In genomic region chr18:67728364-67728763, GRCh38 we compare ENCODE assay signal across 17 cellular contexts.
DNase-seq lines count a peak whose midpoint lies in the region; ATAC-seq, FAIRE-seq and TF ChIP-seq lines count a peak whose summit lies in the region.
"Had no signal": no experiment of that assay in that cellular context is flagged by ENCODE, and none has a peak within 500 bp of the region (broad histone marks: within the 10 kb centered on the region; RNA-seq: fewer than 3 reads in every experiment).

No MANE protein-coding gene starts in this region.

- H3K9me1 ChIP-seq in endothelial cell of umbilical vein (replicated peaks; ENCODE audit: control insufficient read depth, extremely low read depth, insufficient read depth, low read length), result no peaks in the 10 kb centered on the region

- H3K9me3 ChIP-seq in RWPE2 (ENCODE audit: severe bottlenecking) (peaks cover 3% of the 10 kb centered on the region), endothelial cell of umbilical vein (replicated peaks; ENCODE audit: control insufficient read depth, insufficient read depth, low read length) (no peaks in the 10 kb centered on the region)
- H3K9me3 ChIP-seq: BLaER1 treated with 17β-estradiol and CSF1 and Interleukin-3, amounts not matched to agents 10 nM and 100 nM; HAP-1 had no signal

- intact Hi-C loops in endothelial cell of umbilical vein (cut with micrococcal nuclease), result no loop called here

- FAIRE-seq in endothelial cell of umbilical vein (lab: Jason Lieb, UNC) (no peak), islet of Langerhans (lab: Jason Lieb, UNC) (peak; percentile 45)
- FAIRE-seq: GM12878, GM19239, HepG2 had no signal

- H3K4me2 ChIP-seq in endothelial cell of umbilical vein (ENCODE audit: insufficient read depth, low read length), result no peak overlapping the region
- H3K4me2 ChIP-seq: BLaER1 treated with 17β-estradiol and CSF1 and Interleukin-3, amounts not matched to agents 10 nM and 100 nM had no signal

- H3K36me3 ChIP-seq in ACC112 (ENCODE audit: insufficient read depth, low read length) (no peaks in the 10 kb centered on the region), RWPE2 (ENCODE audit: low read depth) (no peaks in the 10 kb centered on the region), endothelial cell of umbilical vein (ENCODE audit: control insufficient read depth in 2 of 2, extremely low read depth in 1 of 2, insufficient read depth in 2 of 2, low read length in 2 of 2) (no peaks in the 10 kb centered on the region)
- H3K36me3 ChIP-seq: BLaER1 treated with 17β-estradiol and CSF1 and Interleukin-3, amounts not matched to agents 10 nM and 100 nM; HAP-1 had no signal

- H4K20me1 ChIP-seq in endothelial cell of umbilical vein (replicated peaks; ENCODE audit: control insufficient read depth, extremely low read depth, insufficient read depth, low read length), result no peaks in the 10 kb centered on the region
- H4K20me1 ChIP-seq: BLaER1 treated with 17β-estradiol and CSF1 and Interleukin-3, amounts not matched to agents 10 nM and 100 nM had no signal

- H2AFZ ChIP-seq in ACC112 (ENCODE audit: low read length, unreplicated experiment) (peak overlapping the region; percentile 8), endothelial cell of umbilical vein (ENCODE audit: low read depth, low read length) (no peak overlapping the region)
- H2AFZ ChIP-seq: GM23248 had no signal

- BruUV-seq in endothelial cell of umbilical vein (replicated peaks; lab: Mats Ljungman, UMichigan), result no TSS peak

- dilution Hi-C loops in endothelial cell of umbilical vein (cut with MboI; ENCODE audit: extremely low pct_ligation_motif_present, low sequenced_read_pairs), result no loop called here

- TF ChIP-seq POLR2A in endothelial cell of umbilical vein (IDR thresholded peaks at IDR 0.05; ENCODE audit: low read depth, low read length), result no peak

- no peaks in the 10 kb centered on the region for H3K79me2 ChIP-seq in ACC112 (ENCODE audit: control insufficient read depth, insufficient read depth, low read length, unreplicated experiment)
- H3K79me2 ChIP-seq in endothelial cell of umbilical vein (ENCODE audit: control insufficient read depth, insufficient read depth, low read length), result no peaks in the 10 kb centered on the region

- H3K27me3 ChIP-seq in ACC112 (ENCODE audit: insufficient read depth, low read length) (no peaks in the 10 kb centered on the region), RWPE2 (ENCODE audit: insufficient read depth, poor library complexity, severe bottlenecking) (no peaks in the 10 kb centered on the region), endothelial cell of umbilical vein (ENCODE audit: control insufficient read depth in 2 of 2, insufficient read depth in 2 of 2, low read length in 2 of 2) (no peaks in the 10 kb centered on the region)
- H3K27me3 ChIP-seq: BLaER1 treated with 17β-estradiol and CSF1 and Interleukin-3, amounts not matched to agents 10 nM and 100 nM had no signal

- ATAC-seq in RWPE2 (ENCODE audit: low read depth), result no peak
- no peak for ATAC-seq in HG03432 (IDR thresholded peaks at IDR 0.05; ENCODE audit: unreplicated experiment)
- no peak for ATAC-seq in GM21737 (IDR thresholded peaks at IDR 0.05; ENCODE audit: unreplicated experiment)
- ATAC-seq: CD8-positive, alpha-beta T cell; GM12878; HepG2 had no signal

- POLR2A ChIA-PET in endothelial cell of umbilical vein (lab: Charles Lee), result no interaction called here

- CTCF ChIA-PET in endothelial cell of umbilical vein (lab: Charles Lee), result no interaction called here

- no peak overlapping the region for H3K9ac ChIP-seq in endothelial cell of umbilical vein (replicated peaks; ENCODE audit: extremely low read depth, insufficient read depth, low read length)
- H3K9ac ChIP-seq: BLaER1 treated with 17β-estradiol and CSF1 and Interleukin-3, amounts not matched to agents 10 nM and 100 nM; GM23248 had no signal

- no peak for DNase-seq in RWPE2 (ENCODE audit: low spot score)
- peak; percentile 36 for DNase-seq in endothelial cell of umbilical vein (ENCODE audit: low read depth, low spot score)
- no peak for DNase-seq in NCI-H226
- DNase-seq: 8988T; Calu3; CD8-positive, alpha-beta T cell; DMS79 treated with DMSO at 0.1 percent for 48 hours; GM23248 had no signal

- H3K4me3 ChIP-seq in ACC112 (ENCODE audit: low read depth, low read length), result no peak overlapping the region
- no peak overlapping the region for H3K4me3 ChIP-seq in RWPE2 (ENCODE audit: severe bottlenecking)
- no peak overlapping the region for H3K4me3 ChIP-seq in endothelial cell of umbilical vein (replicated peaks in 1 of 3; ENCODE audit: insufficient read depth in 1 of 3, low read depth in 1 of 3, low read length in 3 of 3)
- H3K4me3 ChIP-seq: BLaER1 treated with 17β-estradiol and CSF1 and Interleukin-3, amounts not matched to agents 10 nM and 100 nM; GM12878; GM23248; HAP-1 had no signal

- H3K4me1 ChIP-seq in ACC112 (ENCODE audit: control insufficient read depth, insufficient read depth, low read length, unreplicated experiment), result peaks cover 27% of the 10 kb centered on the region
- H3K4me1 ChIP-seq in RWPE2 (ENCODE audit: insufficient read depth, poor library complexity, severe bottlenecking), result peaks cover 44% of the 10 kb centered on the region
- peaks cover 20% of the 10 kb centered on the region for H3K4me1 ChIP-seq in endothelial cell of umbilical vein (ENCODE audit: control insufficient read depth, extremely low read depth, insufficient read depth, low read length)
- H3K4me1 ChIP-seq: BLaER1 treated with 17β-estradiol and CSF1 and Interleukin-3, amounts not matched to agents 10 nM and 100 nM; HAP-1 had no signal

- TF ChIP-seq CTCF in RWPE2 (IDR thresholded peaks at IDR 0.05; ENCODE audit: poor library complexity, severe bottlenecking), result no peak
- TF ChIP-seq CTCF in endothelial cell of umbilical vein (IDR thresholded peaks at IDR 0.05; ENCODE audit: extremely low read depth in 1 of 2, insufficient read depth in 1 of 2, low read depth in 1 of 2, low read length in 2 of 2), result no peak

- H3K27ac ChIP-seq in ACC112 (ENCODE audit: low read depth, low read length) (no peak overlapping the region), RWPE2 (ENCODE audit: poor library complexity, severe bottlenecking) (peak overlapping the region; percentile 87), endothelial cell of umbilical vein (ENCODE audit: insufficient read depth, low read depth, low read length) (no peak overlapping the region)
- H3K27ac ChIP-seq: BLaER1 treated with 17β-estradiol and CSF1 and Interleukin-3, amounts not matched to agents 10 nM and 100 nM; GM23248 had no signal

TF ChIP-seq in endothelial cell of umbilical vein, 7 proteins besides CTCF, POLR2A, EP300 and RAD21:
- TF ChIP-seq FOS (IDR thresholded peaks at IDR 0.05; ENCODE audit: borderline replicate concordance, insufficient read depth, low read length) (peak; percentile 66), JUN (IDR thresholded peaks at IDR 0.05; ENCODE audit: borderline replicate concordance, insufficient read depth, insufficient read length, low read depth) (peak; percentile 40), GATA2 (IDR thresholded peaks at IDR 0.05; ENCODE audit: insufficient read depth, insufficient read length, low read depth, low read length) (no peak)
